ENCODE assay signal across 25 cellular contexts in genomic region chr10:71472912-71473311, GRCh38.
DNase-seq lines count a peak whose midpoint lies in the region; ATAC-seq, FAIRE-seq and TF ChIP-seq lines count a peak whose summit lies in the region.
"Had no signal": no experiment of that assay in that cellular context is flagged by ENCODE, and none has a peak within 500 bp of the region (broad histone marks: within the 10 kb centered on the region; RNA-seq: fewer than 3 reads in every experiment).

No MANE protein-coding gene starts in this region.

- H3K27me3 Mint-ChIP-seq in chondrocyte (ENCODE audit: low read depth), result peaks cover 45% of the 10 kb centered on the region

- H3K4me1 Mint-ChIP-seq in chondrocyte (ENCODE audit: low read depth), result peaks cover 7% of the 10 kb centered on the region
- H3K4me1 Mint-ChIP-seq: CD4-positive, CD25-positive, alpha-beta regulatory T cell; CD8-positive, alpha-beta memory T cell had no signal

- H3K36me3 Mint-ChIP-seq in chondrocyte (ENCODE audit: low read depth), result peaks cover 2% of the 10 kb centered on the region
- H3K36me3 Mint-ChIP-seq: CD4-positive, CD25-positive, alpha-beta regulatory T cell; CD8-positive, alpha-beta memory T cell had no signal

- H3K36me3 ChIP-seq in HEK293 (ENCODE audit: control insufficient read depth in 2 of 2, insufficient read depth in 1 of 2, low read length in 2 of 2), result no peaks in the 10 kb centered on the region
- H3K36me3 ChIP-seq in body of pancreas (replicated peaks in 1 of 2; ENCODE audit: insufficient read depth in 1 of 2, low read depth in 2 of 2), result no peaks in the 10 kb centered on the region
- no peaks in the 10 kb centered on the region for H3K36me3 ChIP-seq in pancreas
- H3K36me3 ChIP-seq: BE2C had no signal

- 76 to 78% methylated on average over 1 to 4 of the region's 4 CpGs for WGBS in body of pancreas, 2 donors
- 63 to 76% methylated on average over 4 of the region's 4 CpGs for WGBS in pancreas, 2 donors

- DNase-seq in body of pancreas (no peak), chondrocyte (ENCODE audit: low spot score) (peak; percentile 51), pancreas (no peak), SIG-M5 treated with dmso at 0.1 percent for 504 hours (lab: John Stamatoyannopoulos, UW; ENCODE audit: unreplicated experiment) (no peak), NK-92 (lab: John Stamatoyannopoulos, UW; ENCODE audit: unreplicated experiment) (no peak)
- DNase-seq in activated T-cell treated with anti-CD3 and anti-CD28 coated beads, Interleukin-2, amount 50 U/mL, for 48 hours, result no peak
- no peak for DNase-seq in central memory CD4-positive, alpha-beta T cell
- DNase-seq: ACHN; BE2C; CD4-positive, CD25-positive, alpha-beta regulatory T cell; CD8-positive, alpha-beta memory T cell; COR-L47; DMS 273 treated with DMSO at 0.1 percent for 48 hours; DMS53; DND-41; EL; H9; IMR-90 had no signal

- H3K4me3 Mint-ChIP-seq in chondrocyte (ENCODE audit: unreplicated experiment), result no peak overlapping the region
- H3K4me3 Mint-ChIP-seq: CD4-positive, CD25-positive, alpha-beta regulatory T cell; H9 had no signal

- CTCF ChIA-PET in HEK293 (lab: Yijun Ruan, JAX), result no interaction called here

- H3K27me3 ChIP-seq in body of pancreas (no peaks in the 10 kb centered on the region), pancreas (no peaks in the 10 kb centered on the region)
- H3K27me3 ChIP-seq: BE2C had no signal

- intact Hi-C loops in body of pancreas (cut with DNase I), result no loop called here
- intact Hi-C loops in pancreas (cut with DNase I), result no loop called here

- ATAC-seq in body of pancreas (no peak), pancreas (no peak)

- H3K4me3 ChIP-seq in HEK293 (ENCODE audit: low read depth, low read length), result no peak overlapping the region
- H3K4me3 ChIP-seq in body of pancreas, result no peak overlapping the region
- H3K4me3 ChIP-seq in pancreas, result no peak overlapping the region

- no peak overlapping the region for H3K27ac Mint-ChIP-seq in chondrocyte (ENCODE audit: unreplicated experiment)
- H3K27ac Mint-ChIP-seq: CD4-positive, CD25-positive, alpha-beta regulatory T cell; CD8-positive, alpha-beta memory T cell; H9 had no signal

- H3K9me3 Mint-ChIP-seq in chondrocyte (ENCODE audit: low read depth), result no peaks in the 10 kb centered on the region
- H3K9me3 Mint-ChIP-seq: CD4-positive, CD25-positive, alpha-beta regulatory T cell; CD8-positive, alpha-beta memory T cell; H9 had no signal

- POLR2A ChIA-PET in HEK293 (lab: Yijun Ruan, JAX), result no interaction called here

- H3K4me1 ChIP-seq in HEK293 (ENCODE audit: control insufficient read depth, insufficient read depth, low read length) (no peaks in the 10 kb centered on the region), body of pancreas (peaks cover 60% of the 10 kb centered on the region), pancreas (peaks cover 0 to 10% (median 9%) of the 10 kb centered on the region in 3 donors)

- no peak for TF ChIP-seq POLR2A in body of pancreas (IDR thresholded peaks at IDR 0.05)

- H3K27ac ChIP-seq in HEK293 (ENCODE audit: extremely low read depth, low read depth, low read length) (no peak overlapping the region), body of pancreas (peak overlapping the region in 3 of 4 donors; percentile 70 to 83 (median 71)), pancreas (peak overlapping the region in 3 of 4 donors; percentile 18 to 58 (median 57))
- H3K27ac ChIP-seq: HL-60 had no signal

- FAIRE-seq in pancreas (lab: Jason Lieb, UNC), result no peak
- FAIRE-seq: A204.1, G401.6, GM12891, GM19239, H1 had no signal

- TF ChIP-seq CTCF in HEK293 (tag by site-specific recombination; IDR thresholded peaks at IDR 0.05), result no peak
- no peak for TF ChIP-seq CTCF in body of pancreas (IDR thresholded peaks at IDR 0.05)
- TF ChIP-seq CTCF in chondrocyte (IDR thresholded peaks at IDR 0.05), result no peak
- TF ChIP-seq CTCF in pancreas (IDR thresholded peaks at IDR 0.05), result no peak

- H3K9me3 ChIP-seq in HEK293 (ENCODE audit: control insufficient read depth, insufficient read depth, low read depth, low read length) (no peaks in the 10 kb centered on the region), body of pancreas (no peaks in the 10 kb centered on the region), pancreas (no peaks in the 10 kb centered on the region)
- H3K9me3 ChIP-seq: BE2C had no signal

TF ChIP-seq in HEK293, 187 proteins besides CTCF, POLR2A, EP300 and RAD21:
- TF ChIP-seq HOXA7 (CRISPR knock-in tag; IDR thresholded peaks at IDR 0.05; ENCODE audit: borderline replicate concordance) (no peak), ZNF600 (tag by site-specific recombination; IDR thresholded peaks at IDR 0.05) (peak; percentile 83)
